ENCODE assay signal across 17 cellular contexts in genomic region chr11:33530824-33531223, GRCh38.
A peak's percentile ranks its signal among the peaks of the same experiment; 100 is the strongest.
DNase-seq lines count a peak whose midpoint lies in the region; ATAC-seq, FAIRE-seq and TF ChIP-seq lines count a peak whose summit lies in the region.
"Had no signal": no experiment of that assay in that cellular context is flagged by ENCODE, and none has a peak within 500 bp of the region (broad histone marks: within the 10 kb centered on the region; RNA-seq: fewer than 3 reads in every experiment).

No MANE protein-coding gene starts in this region.

- no peak overlapping the region for H3K4me3 ChIP-seq in astrocyte of the cerebellum (ENCODE audit: low read depth, low read length)

- in situ Hi-C loops in astrocyte of the cerebellum (cut with HindIII; ENCODE audit: low sequenced_read_pairs): no loop called here

- no peak for TF ChIP-seq CTCF in astrocyte of the cerebellum (IDR thresholded peaks at IDR 0.05; ENCODE audit: low read depth, low read length, missing control alignments)

- intact Hi-C loops in head of caudate nucleus (cut with DNase I): no loop called here

- DNase-seq in H54 (ENCODE audit: insufficient read length, low spot score) (peak; percentile 23), astrocyte of the cerebellum (ENCODE audit: low read depth) (peak; percentile 67), iris pigment epithelial cell (ENCODE audit: low read depth) (peak; percentile 64), head of caudate nucleus (no peak), putamen (ENCODE audit: low spot score) (no peak)
- DNase-seq in stimulated activated naive CD8-positive, alpha-beta T cell treated with anti-CD3 and anti-CD28 coated beads, Interleukin-15, Interleukin-2, amounts not matched to agents 100 U/mL and 50 U/mL, for 24 hours: no peak
- DNase-seq: activated CD8-positive, alpha-beta memory T cell treated with anti-CD3 and anti-CD28 coated beads, Interleukin-2, amount 10 ng/mL, durations not matched to agents 7 days and 5 days; activated gamma-delta T cell treated with Interleukin-2 at 50 U/mL for 16 hours; CD8-positive, alpha-beta memory T cell; MM.1S; NCI-H2029 treated with DMSO at 0.1 percent for 48 hours; T-cell had no signal

- no peak for FAIRE-seq in H54 (lab: Jason Lieb, UNC)
- FAIRE-seq: G401.6, GM19239, HTR-8/SVneo had no signal

- no peak for TF ChIP-seq POLR2A in H54 (IDR thresholded peaks at IDR 0.05; ENCODE audit: low read depth, low read length)

- no peak for ATAC-seq in stimulated activated naive CD8-positive, alpha-beta T cell treated with anti-CD3 and anti-CD28 coated beads, Interleukin-15, Interleukin-2, amounts not matched to agents 100 U/mL and 50 U/mL, for 24 hours
- ATAC-seq in HG03457 (IDR thresholded peaks at IDR 0.05; ENCODE audit: unreplicated experiment): no peak
- ATAC-seq: activated CD8-positive, alpha-beta memory T cell treated with anti-CD3 and anti-CD28 coated beads, Interleukin-2, amount 10 ng/mL, durations not matched to agents 7 days and 5 days; stimulated activated memory B cell treated with anti-CD40 and anti-IgM and Interleukin-4, amounts not matched to agents 10 μg/mL and 1 μg/mL and 100 μg/mL, for 72 hours; T-cell had no signal

Comparison
In these comparisons a context has a peak if more than half of its experiments do, and no peak if none do; other contexts are left out.
1. DNase-seq: peak in H54 (single experiment), astrocyte of the cerebellum (single experiment) and iris pigment epithelial cell (single experiment); none in head of caudate nucleus (0 of 42), stimulated activated naive CD8-positive, alpha-beta T cell treated with anti-CD3 and anti-CD28 coated beads, Interleukin-15, Interleukin-2, amounts not matched to agents 100 U/mL and 50 U/mL, for 24 hours (single experiment) and putamen (single experiment).